In the genomic region with DNA sequence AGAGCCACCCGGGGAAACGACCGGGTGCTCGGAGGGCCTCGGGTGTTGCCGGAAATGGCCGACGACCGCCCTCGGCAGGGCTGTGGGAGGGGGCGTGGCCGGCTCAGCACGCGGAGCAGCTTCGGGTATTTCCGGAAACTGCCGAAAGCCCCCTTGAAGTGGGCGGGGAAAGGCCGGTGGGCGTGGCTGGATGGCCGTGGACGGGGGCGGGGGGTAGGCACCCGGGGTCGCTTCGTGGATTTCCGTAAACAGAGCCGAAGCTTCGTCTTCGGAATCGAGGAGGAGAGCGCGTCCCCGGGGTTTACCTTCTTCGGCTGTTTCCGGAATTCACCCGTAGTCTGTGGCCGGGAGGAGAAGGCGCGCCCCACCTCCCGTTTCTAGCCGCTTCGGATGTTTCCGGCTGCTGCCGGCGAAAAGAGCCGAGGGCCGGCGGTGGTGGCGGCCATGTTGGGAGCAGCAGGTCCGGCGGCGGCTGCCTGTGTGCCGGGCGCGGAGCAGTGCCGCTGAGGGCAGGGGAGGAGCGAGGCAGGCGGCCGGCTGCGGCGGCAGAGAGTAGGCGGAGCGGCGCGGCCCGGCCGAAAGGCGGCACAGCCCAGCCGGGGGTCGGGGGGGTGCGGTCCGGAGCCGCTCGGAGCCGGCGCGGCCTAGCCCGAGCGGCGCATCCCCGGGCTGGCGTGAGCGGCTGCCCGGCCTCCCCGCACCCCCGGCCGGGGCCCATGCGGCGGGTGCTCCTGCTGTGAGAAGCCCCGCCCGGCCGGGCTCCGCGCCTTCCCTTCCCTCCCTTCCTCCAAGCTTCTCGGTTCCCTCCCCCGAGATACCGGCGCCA, we compare ENCODE assay signal across 1 cellular context.
TF ChIP-seq lines count a peak whose summit lies in the region.

A gene (plus strand): TSS at position 429 of the 826 bp plus-strand sequence. CDS start 397 bp downstream, at position 826.

TF ChIP-seq in H1, 55 proteins besides CTCF, POLR2A, EP300 and RAD21:
- no peak for TF ChIP-seq GABPA (IDR thresholded peaks at IDR 0.05; ENCODE audit: borderline replicate concordance, insufficient read depth, low read length)
- no peak for TF ChIP-seq CTBP2 (IDR thresholded peaks at IDR 0.05; ENCODE audit: borderline replicate concordance, insufficient read depth, insufficient read length, low read length)
- TF ChIP-seq JUN (IDR thresholded peaks at IDR 0.05; ENCODE audit: low read depth, low read length) = no peak
- no peak for TF ChIP-seq POLR2AphosphoS5 (IDR thresholded peaks at IDR 0.05; ENCODE audit: low read depth, low read length)
- TF ChIP-seq SUZ12 (IDR thresholded peaks at IDR 0.05; ENCODE audit: low read length) = no peak
- TF ChIP-seq, protein P1, sequence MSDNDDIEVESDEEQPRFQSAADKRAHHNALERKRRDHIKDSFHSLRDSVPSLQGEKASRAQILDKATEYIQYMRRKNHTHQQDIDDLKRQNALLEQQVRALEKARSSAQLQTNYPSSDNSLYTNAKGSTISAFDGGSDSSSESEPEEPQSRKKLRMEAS (IDR thresholded peaks at IDR 0.05) = no peak
- TF ChIP-seq PHF8 (conservative IDR thresholded peaks at IDR 0.05; ENCODE audit: low read depth, low read length) = peak; percentile 81
- TF ChIP-seq RFX5 (IDR thresholded peaks at IDR 0.05; ENCODE audit: borderline replicate concordance, low read depth, low read length) = no peak
- TF ChIP-seq, protein P2, sequence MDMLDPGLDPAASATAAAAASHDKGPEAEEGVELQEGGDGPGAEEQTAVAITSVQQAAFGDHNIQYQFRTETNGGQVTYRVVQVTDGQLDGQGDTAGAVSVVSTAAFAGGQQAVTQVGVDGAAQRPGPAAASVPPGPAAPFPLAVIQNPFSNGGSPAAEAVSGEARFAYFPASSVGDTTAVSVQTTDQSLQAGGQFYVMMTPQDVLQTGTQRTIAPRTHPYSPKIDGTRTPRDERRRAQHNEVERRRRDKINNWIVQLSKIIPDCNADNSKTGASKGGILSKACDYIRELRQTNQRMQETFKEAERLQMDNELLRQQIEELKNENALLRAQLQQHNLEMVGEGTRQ (IDR thresholded peaks at IDR 0.05; ENCODE audit: low read length) = no peak
- no peak for TF ChIP-seq CBX8 (IDR thresholded peaks at IDR 0.05; ENCODE audit: borderline replicate concordance, low read depth, low read length)
- no peak for TF ChIP-seq KDM1A (IDR thresholded peaks at IDR 0.05; ENCODE audit: borderline replicate concordance, low read length)
- TF ChIP-seq YY1 (IDR thresholded peaks at IDR 0.05; ENCODE audit: low read depth, low read length) = peak; percentile 95
- TF ChIP-seq, protein P3, sequence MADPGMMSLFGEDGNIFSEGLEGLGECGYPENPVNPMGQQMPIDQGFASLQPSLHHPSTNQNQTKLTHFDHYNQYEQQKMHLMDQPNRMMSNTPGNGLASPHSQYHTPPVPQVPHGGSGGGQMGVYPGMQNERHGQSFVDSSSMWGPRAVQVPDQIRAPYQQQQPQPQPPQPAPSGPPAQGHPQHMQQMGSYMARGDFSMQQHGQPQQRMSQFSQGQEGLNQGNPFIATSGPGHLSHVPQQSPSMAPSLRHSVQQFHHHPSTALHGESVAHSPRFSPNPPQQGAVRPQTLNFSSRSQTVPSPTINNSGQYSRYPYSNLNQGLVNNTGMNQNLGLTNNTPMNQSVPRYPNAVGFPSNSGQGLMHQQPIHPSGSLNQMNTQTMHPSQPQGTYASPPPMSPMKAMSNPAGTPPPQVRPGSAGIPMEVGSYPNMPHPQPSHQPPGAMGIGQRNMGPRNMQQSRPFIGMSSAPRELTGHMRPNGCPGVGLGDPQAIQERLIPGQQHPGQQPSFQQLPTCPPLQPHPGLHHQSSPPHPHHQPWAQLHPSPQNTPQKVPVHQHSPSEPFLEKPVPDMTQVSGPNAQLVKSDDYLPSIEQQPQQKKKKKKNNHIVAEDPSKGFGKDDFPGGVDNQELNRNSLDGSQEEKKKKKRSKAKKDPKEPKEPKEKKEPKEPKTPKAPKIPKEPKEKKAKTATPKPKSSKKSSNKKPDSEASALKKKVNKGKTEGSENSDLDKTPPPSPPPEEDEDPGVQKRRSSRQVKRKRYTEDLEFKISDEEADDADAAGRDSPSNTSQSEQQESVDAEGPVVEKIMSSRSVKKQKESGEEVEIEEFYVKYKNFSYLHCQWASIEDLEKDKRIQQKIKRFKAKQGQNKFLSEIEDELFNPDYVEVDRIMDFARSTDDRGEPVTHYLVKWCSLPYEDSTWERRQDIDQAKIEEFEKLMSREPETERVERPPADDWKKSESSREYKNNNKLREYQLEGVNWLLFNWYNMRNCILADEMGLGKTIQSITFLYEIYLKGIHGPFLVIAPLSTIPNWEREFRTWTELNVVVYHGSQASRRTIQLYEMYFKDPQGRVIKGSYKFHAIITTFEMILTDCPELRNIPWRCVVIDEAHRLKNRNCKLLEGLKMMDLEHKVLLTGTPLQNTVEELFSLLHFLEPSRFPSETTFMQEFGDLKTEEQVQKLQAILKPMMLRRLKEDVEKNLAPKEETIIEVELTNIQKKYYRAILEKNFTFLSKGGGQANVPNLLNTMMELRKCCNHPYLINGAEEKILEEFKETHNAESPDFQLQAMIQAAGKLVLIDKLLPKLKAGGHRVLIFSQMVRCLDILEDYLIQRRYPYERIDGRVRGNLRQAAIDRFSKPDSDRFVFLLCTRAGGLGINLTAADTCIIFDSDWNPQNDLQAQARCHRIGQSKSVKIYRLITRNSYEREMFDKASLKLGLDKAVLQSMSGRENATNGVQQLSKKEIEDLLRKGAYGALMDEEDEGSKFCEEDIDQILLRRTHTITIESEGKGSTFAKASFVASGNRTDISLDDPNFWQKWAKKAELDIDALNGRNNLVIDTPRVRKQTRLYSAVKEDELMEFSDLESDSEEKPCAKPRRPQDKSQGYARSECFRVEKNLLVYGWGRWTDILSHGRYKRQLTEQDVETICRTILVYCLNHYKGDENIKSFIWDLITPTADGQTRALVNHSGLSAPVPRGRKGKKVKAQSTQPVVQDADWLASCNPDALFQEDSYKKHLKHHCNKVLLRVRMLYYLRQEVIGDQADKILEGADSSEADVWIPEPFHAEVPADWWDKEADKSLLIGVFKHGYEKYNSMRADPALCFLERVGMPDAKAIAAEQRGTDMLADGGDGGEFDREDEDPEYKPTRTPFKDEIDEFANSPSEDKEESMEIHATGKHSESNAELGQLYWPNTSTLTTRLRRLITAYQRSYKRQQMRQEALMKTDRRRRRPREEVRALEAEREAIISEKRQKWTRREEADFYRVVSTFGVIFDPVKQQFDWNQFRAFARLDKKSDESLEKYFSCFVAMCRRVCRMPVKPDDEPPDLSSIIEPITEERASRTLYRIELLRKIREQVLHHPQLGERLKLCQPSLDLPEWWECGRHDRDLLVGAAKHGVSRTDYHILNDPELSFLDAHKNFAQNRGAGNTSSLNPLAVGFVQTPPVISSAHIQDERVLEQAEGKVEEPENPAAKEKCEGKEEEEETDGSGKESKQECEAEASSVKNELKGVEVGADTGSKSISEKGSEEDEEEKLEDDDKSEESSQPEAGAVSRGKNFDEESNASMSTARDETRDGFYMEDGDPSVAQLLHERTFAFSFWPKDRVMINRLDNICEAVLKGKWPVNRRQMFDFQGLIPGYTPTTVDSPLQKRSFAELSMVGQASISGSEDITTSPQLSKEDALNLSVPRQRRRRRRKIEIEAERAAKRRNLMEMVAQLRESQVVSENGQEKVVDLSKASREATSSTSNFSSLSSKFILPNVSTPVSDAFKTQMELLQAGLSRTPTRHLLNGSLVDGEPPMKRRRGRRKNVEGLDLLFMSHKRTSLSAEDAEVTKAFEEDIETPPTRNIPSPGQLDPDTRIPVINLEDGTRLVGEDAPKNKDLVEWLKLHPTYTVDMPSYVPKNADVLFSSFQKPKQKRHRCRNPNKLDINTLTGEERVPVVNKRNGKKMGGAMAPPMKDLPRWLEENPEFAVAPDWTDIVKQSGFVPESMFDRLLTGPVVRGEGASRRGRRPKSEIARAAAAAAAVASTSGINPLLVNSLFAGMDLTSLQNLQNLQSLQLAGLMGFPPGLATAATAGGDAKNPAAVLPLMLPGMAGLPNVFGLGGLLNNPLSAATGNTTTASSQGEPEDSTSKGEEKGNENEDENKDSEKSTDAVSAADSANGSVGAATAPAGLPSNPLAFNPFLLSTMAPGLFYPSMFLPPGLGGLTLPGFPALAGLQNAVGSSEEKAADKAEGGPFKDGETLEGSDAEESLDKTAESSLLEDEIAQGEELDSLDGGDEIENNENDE (IDR thresholded peaks at IDR 0.05; ENCODE audit: insufficient replicate concordance, low read length) = no peak
- TF ChIP-seq BACH1 (IDR thresholded peaks at IDR 0.05; ENCODE audit: low read length) = no peak
- no peak for TF ChIP-seq RNF2 (IDR thresholded peaks at IDR 0.05; ENCODE audit: borderline replicate concordance, low read depth, low read length, missing control alignments, poor library complexity, severe bottlenecking)
- TF ChIP-seq KDM4A (IDR thresholded peaks at IDR 0.05; ENCODE audit: low read depth, low read length, severe bottlenecking) = peak; percentile 50
- no peak for TF ChIP-seq SAP30 (IDR thresholded peaks at IDR 0.05; ENCODE audit: insufficient read depth, insufficient replicate concordance, low read length)
- TF ChIP-seq CHD2 (IDR thresholded peaks at IDR 0.05; ENCODE audit: low read length) = no peak
- TF ChIP-seq RXRA (IDR thresholded peaks at IDR 0.05; ENCODE audit: insufficient read depth, low read depth, low read length) = no peak
- TF ChIP-seq GTF2F1 (IDR thresholded peaks at IDR 0.05; ENCODE audit: borderline replicate concordance, low read depth, low read length) = no peak
- no peak for TF ChIP-seq CREB1 (IDR thresholded peaks at IDR 0.05)
- peak; percentile 41; the same call in 1 of the 2 replicates for TF ChIP-seq TAF1 (IDR thresholded peaks at IDR 0.05; ENCODE audit: low read depth, low read length)
- TF ChIP-seq SP4 (IDR thresholded peaks at IDR 0.05; ENCODE audit: low read length) = peak; percentile 93
- no peak for TF ChIP-seq TEAD4 (IDR thresholded peaks at IDR 0.05; ENCODE audit: low read depth, low read length)
- TF ChIP-seq, protein P4, sequence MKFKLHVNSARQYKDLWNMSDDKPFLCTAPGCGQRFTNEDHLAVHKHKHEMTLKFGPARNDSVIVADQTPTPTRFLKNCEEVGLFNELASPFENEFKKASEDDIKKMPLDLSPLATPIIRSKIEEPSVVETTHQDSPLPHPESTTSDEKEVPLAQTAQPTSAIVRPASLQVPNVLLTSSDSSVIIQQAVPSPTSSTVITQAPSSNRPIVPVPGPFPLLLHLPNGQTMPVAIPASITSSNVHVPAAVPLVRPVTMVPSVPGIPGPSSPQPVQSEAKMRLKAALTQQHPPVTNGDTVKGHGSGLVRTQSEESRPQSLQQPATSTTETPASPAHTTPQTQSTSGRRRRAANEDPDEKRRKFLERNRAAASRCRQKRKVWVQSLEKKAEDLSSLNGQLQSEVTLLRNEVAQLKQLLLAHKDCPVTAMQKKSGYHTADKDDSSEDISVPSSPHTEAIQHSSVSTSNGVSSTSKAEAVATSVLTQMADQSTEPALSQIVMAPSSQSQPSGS (IDR thresholded peaks at IDR 0.05; ENCODE audit: low read length) = no peak
- TF ChIP-seq FOSL1 (IDR thresholded peaks at IDR 0.05; ENCODE audit: insufficient read depth, low read depth, low read length) = no peak
TF ChIP-seq in H1: peak in this region for 5.
